ENCODE assay signal across 11 cellular contexts in genomic region chr13:48265217-48265815, GRCh38. TPM values are rescaled to one million over a fixed set of nuclear protein-coding genes. Genes with fewer than 3 reads are reported as not detected.
DNase-seq lines count a peak whose midpoint lies in the region; ATAC-seq, FAIRE-seq and TF ChIP-seq lines count a peak whose summit lies in the region.
"Had no signal": no experiment of that assay in that cellular context is flagged by ENCODE, and none has a peak within 500 bp of the region (broad histone marks: within the 10 kb centered on the region; RNA-seq: fewer than 3 reads in every experiment).

No MANE protein-coding gene starts in this region.

- peak overlapping the region; percentile 7 for H3K27ac Mint-ChIP-seq in activated naive CD4-positive, alpha-beta T cell treated with anti-CD3 and anti-CD28 coated beads for 36 hours
- H3K27ac Mint-ChIP-seq in activated naive CD4-positive, alpha-beta T cell treated with anti-CD3 and anti-CD28 coated beads, Interleukin-2, amount 10 ng/mL, durations not matched to agents 7 days and 5 days = peak overlapping the region; percentile 72
- H3K27ac Mint-ChIP-seq in stimulated activated naive CD8-positive, alpha-beta T cell treated with anti-CD3 and anti-CD28 coated beads, Interleukin-15, amount 100 ng/mL, for 72 hours = peak overlapping the region in 1 of 2 donors; percentile 81

- peak; percentile 34 for DNase-seq in activated naive CD4-positive, alpha-beta T cell treated with anti-CD3 and anti-CD28 coated beads for 36 hours
- DNase-seq in activated naive CD4-positive, alpha-beta T cell treated with anti-CD3 and anti-CD28 coated beads, Interleukin-2, amount 50 U/mL, for 16 hours = no peak
- peak; percentile 47 for DNase-seq in activated naive CD4-positive, alpha-beta T cell treated with anti-CD3 and anti-CD28 coated beads, Interleukin-2, amount 10 ng/mL, durations not matched to agents 7 days and 5 days
- peak in 1 of 2 donors; percentile 42 for DNase-seq in stimulated activated naive CD8-positive, alpha-beta T cell treated with anti-CD3 and anti-CD28 coated beads, Interleukin-15, amount 100 ng/mL, for 72 hours
- DNase-seq in epidermal melanocyte (ENCODE audit: insufficient read length, low spot score) = no peak
- no peak for DNase-seq in HuH-7.5 (ENCODE audit: low spot score)
- no peak for DNase-seq in GM12892 (ENCODE audit: insufficient read length)
- DNase-seq: colonic mucosa, NCI-H526 treated with DMSO at 0.1 percent for 48 hours, retina had no signal

- no peak overlapping the region for H3K4me3 Mint-ChIP-seq in activated naive CD4-positive, alpha-beta T cell treated with anti-CD3 and anti-CD28 coated beads for 36 hours
- H3K4me3 Mint-ChIP-seq in activated naive CD4-positive, alpha-beta T cell treated with anti-CD3 and anti-CD28 coated beads, Interleukin-2, amount 10 ng/mL, durations not matched to agents 7 days and 5 days = peak overlapping the region; percentile 1
- peak overlapping the region; percentile 42 to 67 for H3K4me3 Mint-ChIP-seq in stimulated activated naive CD8-positive, alpha-beta T cell treated with anti-CD3 and anti-CD28 coated beads, Interleukin-15, amount 100 ng/mL, for 72 hours

- H3K9me3 Mint-ChIP-seq in activated naive CD4-positive, alpha-beta T cell treated with anti-CD3 and anti-CD28 coated beads for 36 hours = no peaks in the 10 kb centered on the region
- no peaks in the 10 kb centered on the region for H3K9me3 Mint-ChIP-seq in activated naive CD4-positive, alpha-beta T cell treated with anti-CD3 and anti-CD28 coated beads, Interleukin-2, amount 10 ng/mL, durations not matched to agents 7 days and 5 days
- no peaks in the 10 kb centered on the region for H3K9me3 Mint-ChIP-seq in stimulated activated naive CD8-positive, alpha-beta T cell treated with anti-CD3 and anti-CD28 coated beads, Interleukin-15, amount 100 ng/mL, for 72 hours

- H3K36me3 Mint-ChIP-seq in activated naive CD4-positive, alpha-beta T cell treated with anti-CD3 and anti-CD28 coated beads for 36 hours (ENCODE audit: low read depth) = peaks cover 27% of the 10 kb centered on the region
- H3K36me3 Mint-ChIP-seq in activated naive CD4-positive, alpha-beta T cell treated with anti-CD3 and anti-CD28 coated beads, Interleukin-2, amount 10 ng/mL, durations not matched to agents 7 days and 5 days = peaks cover 76% of the 10 kb centered on the region

- H3K4me1 Mint-ChIP-seq in activated naive CD4-positive, alpha-beta T cell treated with anti-CD3 and anti-CD28 coated beads for 36 hours (ENCODE audit: low read depth) = peaks cover 48% of the 10 kb centered on the region
- peaks cover 33% of the 10 kb centered on the region for H3K4me1 Mint-ChIP-seq in activated naive CD4-positive, alpha-beta T cell treated with anti-CD3 and anti-CD28 coated beads, Interleukin-2, amount 10 ng/mL, durations not matched to agents 7 days and 5 days
- peaks cover 49% of the 10 kb centered on the region for H3K4me1 Mint-ChIP-seq in stimulated activated naive CD8-positive, alpha-beta T cell treated with anti-CD3 and anti-CD28 coated beads, Interleukin-15, amount 100 ng/mL, for 72 hours

- no peak for TF ChIP-seq POLR2A in GM12892 (IDR thresholded peaks at IDR 0.05; ENCODE audit: low read depth, low read length)

- CTCF ChIA-PET in activated naive CD4-positive, alpha-beta T cell treated with anti-CD3 and anti-CD28 coated beads for 36 hours (lab: Charles Lee) = interaction anchor here (0.8 to 1.1 kb wide), 2 partner anchors 22 to 138 kb away, joined by 3 read pairs; no protein-coding TSS in a partner anchor
- CTCF ChIA-PET in activated naive CD4-positive, alpha-beta T cell treated with anti-CD3 and anti-CD28 coated beads, Interleukin-2, amount 10 ng/mL, durations not matched to agents 7 days and 5 days (lab: Charles Lee) = interaction anchor here (1.1 to 1.2 kb wide), 2 partner anchors 170 to 540 kb away, joined by 3 read pairs; partner anchors contain the start of gene MED4

- FAIRE-seq in GM12892 (lab: Jason Lieb, UNC) = no peak

- intact Hi-C loops in activated naive CD4-positive, alpha-beta T cell treated with anti-CD3 and anti-CD28 coated beads for 36 hours (cut with micrococcal nuclease) = no loop called here

- H3K27me3 Mint-ChIP-seq in activated naive CD4-positive, alpha-beta T cell treated with anti-CD3 and anti-CD28 coated beads for 36 hours (ENCODE audit: low read depth) = no peaks in the 10 kb centered on the region
- no peaks in the 10 kb centered on the region for H3K27me3 Mint-ChIP-seq in activated naive CD4-positive, alpha-beta T cell treated with anti-CD3 and anti-CD28 coated beads, Interleukin-2, amount 10 ng/mL, durations not matched to agents 7 days and 5 days
- H3K27me3 Mint-ChIP-seq in stimulated activated naive CD8-positive, alpha-beta T cell treated with anti-CD3 and anti-CD28 coated beads, Interleukin-15, amount 100 ng/mL, for 72 hours = no peaks in the 10 kb centered on the region

- ATAC-seq in HG03354 (IDR thresholded peaks at IDR 0.05; ENCODE audit: poor library complexity, severe bottlenecking, unreplicated experiment) = peak; percentile 62
- ATAC-seq in stimulated activated naive CD8-positive, alpha-beta T cell treated with anti-CD3 and anti-CD28 coated beads, Interleukin-15, amount 100 ng/mL, for 72 hours = peak; percentile 90

RNA-seq across cellular contexts. Expression of gene ITM2B, which starts 32.3 kb away (rescaled TPM):
- total RNA-seq in activated naive CD4-positive, alpha-beta T cell treated with anti-CD3 and anti-CD28 coated beads for 36 hours = 100 to 1,000 TPM; 110 to 112 TPM
- 14.0 TPM for polyA plus RNA-seq in GM12892 (2012; ENCODE audit: missing spikeins)

RNA-seq across cellular contexts. Expression of gene RB1, which starts 38.2 kb away (rescaled TPM):
- 10 to 100 TPM; 25.1 to 25.6 TPM for total RNA-seq in activated naive CD4-positive, alpha-beta T cell treated with anti-CD3 and anti-CD28 coated beads for 36 hours
- 14.9 TPM for polyA plus RNA-seq in GM12892 (2012; ENCODE audit: missing spikeins)

Comparison
In these comparisons a context has a peak if more than half of its experiments do, and no peak if none do; other contexts are left out.
1. DNase-seq: peak in activated naive CD4-positive, alpha-beta T cell treated with anti-CD3 and anti-CD28 coated beads for 36 hours (single experiment) and activated naive CD4-positive, alpha-beta T cell treated with anti-CD3 and anti-CD28 coated beads, Interleukin-2, amount 10 ng/mL, durations not matched to agents 7 days and 5 days (single experiment); none in activated naive CD4-positive, alpha-beta T cell treated with anti-CD3 and anti-CD28 coated beads, Interleukin-2, amount 50 U/mL, for 16 hours (single experiment), epidermal melanocyte (single experiment), HuH-7.5 (single experiment) and GM12892 (single experiment).